Comparison of ENCODE assay signal across 9 cellular contexts in the genomic region with DNA sequence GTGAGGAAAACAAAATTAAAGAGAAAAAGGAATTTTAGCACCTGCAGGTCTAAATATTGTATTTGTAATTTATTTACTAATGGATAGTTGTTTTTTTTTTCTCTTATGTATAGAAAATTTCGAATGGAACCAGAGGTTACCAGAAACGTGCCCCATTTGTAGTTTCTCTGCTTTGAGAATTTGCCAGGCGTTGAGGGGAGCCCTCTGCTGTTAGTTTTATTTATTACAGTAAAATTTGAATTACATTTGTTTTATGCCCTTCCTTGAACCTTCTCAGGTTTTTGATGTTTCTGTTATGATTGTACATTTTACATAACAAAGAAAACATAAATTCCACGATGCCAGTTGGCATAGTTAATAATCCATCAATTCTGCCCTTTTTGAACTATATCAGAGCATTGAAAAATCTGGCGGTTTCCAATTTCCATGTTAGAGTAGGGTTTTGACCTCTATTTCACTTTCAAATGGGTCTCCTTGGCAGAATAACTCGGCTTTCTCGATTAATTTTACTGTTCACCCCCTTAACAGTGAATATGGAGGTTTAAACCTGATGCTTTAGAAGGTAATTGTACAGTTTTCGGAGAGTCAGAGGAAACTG. TPM values are rescaled to one million over a fixed set of nuclear protein-coding genes. Genes with fewer than 3 reads are reported as not detected.
DNase-seq lines count a peak whose midpoint lies in the region; ATAC-seq, FAIRE-seq and TF ChIP-seq lines count a peak whose summit lies in the region.
"Had no signal": no experiment of that assay in that cellular context is flagged by ENCODE, and none has a peak within 500 bp of the region (broad histone marks: within the 10 kb centered on the region; RNA-seq: fewer than 3 reads in every experiment).

No MANE protein-coding gene starts in this region.

- ATAC-seq in naive B cell (ENCODE audit: low read depth in 2 of 2) = no peak

- no peak overlapping the region for H3K4me3 ChIP-seq in GM12864 (ENCODE audit: low read depth, low read length)
- no peak overlapping the region for H3K4me3 ChIP-seq in small intestine (ENCODE audit: low read depth in 1 of 2, low read length in 2 of 2)
- H3K4me3 ChIP-seq in effector memory CD4-positive, alpha-beta T cell (ENCODE audit: insufficient read depth, low read depth, low read length, poor library complexity, severe bottlenecking) = no peak overlapping the region

- 24 to 30% (median 25%) methylated on average over 8 of the region's 8 CpGs for WGBS in small intestine, 3 donors

- no peaks in the 10 kb centered on the region for H3K4me1 ChIP-seq in small intestine (ENCODE audit: control insufficient read depth in 2 of 2, insufficient read depth in 1 of 2, low read depth in 1 of 2, low read length in 1 of 2)
- H3K4me1 ChIP-seq in effector memory CD4-positive, alpha-beta T cell (ENCODE audit: control insufficient read depth, insufficient read depth, low read length, poor library complexity, severe bottlenecking) = no peaks in the 10 kb centered on the region

- H3K27me3 ChIP-seq in small intestine (ENCODE audit: control insufficient read depth in 2 of 2, insufficient read depth in 2 of 2, low read length in 2 of 2) = no peaks in the 10 kb centered on the region
- no peaks in the 10 kb centered on the region for H3K27me3 ChIP-seq in effector memory CD4-positive, alpha-beta T cell (replicated peaks; ENCODE audit: control insufficient read depth, insufficient read depth, low read length, poor library complexity, severe bottlenecking)

- peak; percentile 90 for FAIRE-seq in A204.1 (lab: Jason Lieb, UNC)
- peak; percentile 10 for FAIRE-seq in colon (lab: Jason Lieb, UNC)
- no peak for FAIRE-seq in small intestine (lab: Jason Lieb, UNC)

- H3K36me3 Mint-ChIP-seq in naive B cell = no peaks in the 10 kb centered on the region
- H3K36me3 Mint-ChIP-seq in activated T-helper 2 cell treated with anti-CD3 and anti-CD28 coated beads, Interferon-gamma antibody, Interleukin-2, Interleukin-4, amounts not matched to agents 10 μg/mL and 5 μg/mL and 100 μg/mL, durations not matched to agents 14 hours and 24 hours and 36 hours (ENCODE audit: low read depth) = no peaks in the 10 kb centered on the region
- H3K36me3 Mint-ChIP-seq: activated naive CD4-positive, alpha-beta T cell treated with anti-CD3 and anti-CD28 coated beads, Interleukin-2, amount 50 U/mL, for 24 hours had no signal

- H3K4me1 Mint-ChIP-seq in naive B cell = peaks cover 6 to 11% (median 10%) of the 10 kb centered on the region in 3 donors
- H3K4me1 Mint-ChIP-seq in activated T-helper 2 cell treated with anti-CD3 and anti-CD28 coated beads, Interferon-gamma antibody, Interleukin-2, Interleukin-4, amounts not matched to agents 10 μg/mL and 5 μg/mL and 100 μg/mL, durations not matched to agents 14 hours and 24 hours and 36 hours (ENCODE audit: low read depth) = no peaks in the 10 kb centered on the region
- H3K4me1 Mint-ChIP-seq: activated naive CD4-positive, alpha-beta T cell treated with anti-CD3 and anti-CD28 coated beads, Interleukin-2, amount 50 U/mL, for 24 hours had no signal

- H3K4me3 Mint-ChIP-seq in naive B cell = no peak overlapping the region
- no peak overlapping the region for H3K4me3 Mint-ChIP-seq in activated T-helper 2 cell treated with anti-CD3 and anti-CD28 coated beads, Interferon-gamma antibody, Interleukin-2, Interleukin-4, amounts not matched to agents 10 μg/mL and 5 μg/mL and 100 μg/mL, durations not matched to agents 14 hours and 24 hours and 36 hours (ENCODE audit: low read depth)
- H3K4me3 Mint-ChIP-seq: activated naive CD4-positive, alpha-beta T cell treated with anti-CD3 and anti-CD28 coated beads, Interleukin-2, amount 50 U/mL, for 24 hours had no signal

- intact Hi-C loops in activated T-helper 2 cell treated with anti-CD3 and anti-CD28 coated beads, Interferon-gamma antibody, Interleukin-2, Interleukin-4, amounts not matched to agents 10 μg/mL and 5 μg/mL and 100 μg/mL, durations not matched to agents 14 hours and 24 hours and 36 hours (cut with micrococcal nuclease) = loop anchor here (1.0 kb wide), 1 partner anchor 132 kb away; no protein-coding TSS in a partner anchor

- peaks cover 0 to 5% (median 4%) of the 10 kb centered on the region in 3 donors for H3K27me3 Mint-ChIP-seq in naive B cell
- peaks cover 33% of the 10 kb centered on the region for H3K27me3 Mint-ChIP-seq in activated T-helper 2 cell treated with anti-CD3 and anti-CD28 coated beads, Interferon-gamma antibody, Interleukin-2, Interleukin-4, amounts not matched to agents 10 μg/mL and 5 μg/mL and 100 μg/mL, durations not matched to agents 14 hours and 24 hours and 36 hours (ENCODE audit: low read depth)

- no peaks in the 10 kb centered on the region for H3K9me3 Mint-ChIP-seq in naive B cell
- H3K9me3 Mint-ChIP-seq in activated T-helper 2 cell treated with anti-CD3 and anti-CD28 coated beads, Interferon-gamma antibody, Interleukin-2, Interleukin-4, amounts not matched to agents 10 μg/mL and 5 μg/mL and 100 μg/mL, durations not matched to agents 14 hours and 24 hours and 36 hours = no peaks in the 10 kb centered on the region
- H3K9me3 Mint-ChIP-seq: activated naive CD4-positive, alpha-beta T cell treated with anti-CD3 and anti-CD28 coated beads, Interleukin-2, amount 50 U/mL, for 24 hours had no signal

- peak; percentile 47 for TF ChIP-seq CTCF in GM12864 (IDR thresholded peaks at IDR 0.05; ENCODE audit: low read depth, low read length, missing control alignments)

- no peak overlapping the region for H3K27ac ChIP-seq in small intestine (ENCODE audit: low read depth in 1 of 2, low read length in 1 of 2)
- no peak overlapping the region for H3K27ac ChIP-seq in effector memory CD4-positive, alpha-beta T cell (ENCODE audit: insufficient read depth, low read length, poor library complexity, severe bottlenecking)

- H3K27ac Mint-ChIP-seq in naive B cell = no peak overlapping the region
- H3K27ac Mint-ChIP-seq in activated T-helper 2 cell treated with anti-CD3 and anti-CD28 coated beads, Interferon-gamma antibody, Interleukin-2, Interleukin-4, amounts not matched to agents 10 μg/mL and 5 μg/mL and 100 μg/mL, durations not matched to agents 14 hours and 24 hours and 36 hours = no peak overlapping the region
- H3K27ac Mint-ChIP-seq: activated naive CD4-positive, alpha-beta T cell treated with anti-CD3 and anti-CD28 coated beads, Interleukin-2, amount 50 U/mL, for 24 hours had no signal

- DNase-seq in GM12864 (ENCODE audit: low read depth) (no peak), NCI-H2196 treated with DMSO at 0.1 percent for 48 hours (lab: John Stamatoyannopoulos, UW; ENCODE audit: unreplicated experiment) (peak; percentile 18), naive B cell (peak; percentile 7), small intestine (no peak)
- no peak for DNase-seq in activated T-helper 2 cell treated with anti-CD3 and anti-CD28 coated beads, Interferon-gamma antibody, Interleukin-2, Interleukin-4, amounts not matched to agents 10 μg/mL and 5 μg/mL and 100 μg/mL, durations not matched to agents 14 hours and 24 hours and 36 hours (ENCODE audit: low spot score)
- no peak for DNase-seq in effector memory CD4-positive, alpha-beta T cell

- no peaks in the 10 kb centered on the region for H3K9me3 ChIP-seq in small intestine (ENCODE audit: control insufficient read depth, low read depth)
- H3K9me3 ChIP-seq in effector memory CD4-positive, alpha-beta T cell (ENCODE audit: control insufficient read depth, low read length) = no peaks in the 10 kb centered on the region

- H3K36me3 ChIP-seq in small intestine (ENCODE audit: control insufficient read depth in 2 of 2, insufficient read depth in 2 of 2, low read length in 2 of 2) = no peaks in the 10 kb centered on the region
- no peaks in the 10 kb centered on the region for H3K36me3 ChIP-seq in effector memory CD4-positive, alpha-beta T cell (ENCODE audit: control insufficient read depth, insufficient read depth, low read length)

RNA-seq across cellular contexts. Expression of a gene that starts 35.1 kb away (rescaled TPM):
- polyA plus RNA-seq in naive B cell (ENCODE audit: low read depth in 6 of 6) (not detected), small intestine (not detected)
- total RNA-seq in activated T-helper 2 cell treated with anti-CD3 and anti-CD28 coated beads, Interferon-gamma antibody, Interleukin-2, Interleukin-4, amounts not matched to agents 10 μg/mL and 5 μg/mL and 100 μg/mL, durations not matched to agents 14 hours and 24 hours and 36 hours = not detected in 2 replicates

RNA-seq across cellular contexts. Expression of a gene that starts 57.7 kb away (rescaled TPM):
- polyA plus RNA-seq in naive B cell (ENCODE audit: low read depth in 6 of 6) (not detected), small intestine (10 to 100 TPM in 1 of 3 donors, 1 to 10 TPM in 2; 2.0 to 12.4 (median 5.9) TPM)
- total RNA-seq in activated T-helper 2 cell treated with anti-CD3 and anti-CD28 coated beads, Interferon-gamma antibody, Interleukin-2, Interleukin-4, amounts not matched to agents 10 μg/mL and 5 μg/mL and 100 μg/mL, durations not matched to agents 14 hours and 24 hours and 36 hours = not detected in 2 replicates

Comparison
In these comparisons a context has a peak if more than half of its experiments do, and no peak if none do; other contexts are left out.
1. DNase-seq: peak in NCI-H2196 treated with DMSO at 0.1 percent for 48 hours (single experiment) and naive B cell (single experiment); none in GM12864 (single experiment), activated T-helper 2 cell treated with anti-CD3 and anti-CD28 coated beads, Interferon-gamma antibody, Interleukin-2, Interleukin-4, amounts not matched to agents 10 μg/mL and 5 μg/mL and 100 μg/mL, durations not matched to agents 14 hours and 24 hours and 36 hours (single experiment), small intestine (single experiment) and effector memory CD4-positive, alpha-beta T cell (0 of 3).